ENCODE assay signal across 2 cellular contexts in the genomic region with DNA sequence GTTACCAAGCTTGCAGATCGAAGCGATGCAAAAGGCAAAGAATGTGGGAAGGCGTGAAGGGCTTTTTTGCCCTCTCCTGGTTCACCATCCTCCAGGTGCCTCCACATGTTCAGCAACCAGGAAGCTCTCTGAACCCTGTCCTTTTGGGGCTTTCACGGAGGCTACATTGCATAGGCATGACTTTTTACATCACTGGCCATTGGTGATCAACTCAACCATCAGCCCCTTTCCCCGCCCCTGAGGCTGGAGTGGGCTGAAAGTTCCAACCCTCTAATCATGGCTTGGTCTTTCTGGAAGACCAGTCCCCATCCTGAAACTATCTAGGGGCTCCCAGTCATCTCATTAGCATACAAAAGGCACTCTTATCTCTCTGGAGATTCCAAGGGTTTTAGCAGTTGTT.
TF ChIP-seq lines count a peak whose summit lies in the region.

No MANE protein-coding gene starts in this region.

TF ChIP-seq in GM23338, 12 proteins besides CTCF, POLR2A, EP300 and RAD21 (continued from another document):
- TF ChIP-seq, protein P1, sequence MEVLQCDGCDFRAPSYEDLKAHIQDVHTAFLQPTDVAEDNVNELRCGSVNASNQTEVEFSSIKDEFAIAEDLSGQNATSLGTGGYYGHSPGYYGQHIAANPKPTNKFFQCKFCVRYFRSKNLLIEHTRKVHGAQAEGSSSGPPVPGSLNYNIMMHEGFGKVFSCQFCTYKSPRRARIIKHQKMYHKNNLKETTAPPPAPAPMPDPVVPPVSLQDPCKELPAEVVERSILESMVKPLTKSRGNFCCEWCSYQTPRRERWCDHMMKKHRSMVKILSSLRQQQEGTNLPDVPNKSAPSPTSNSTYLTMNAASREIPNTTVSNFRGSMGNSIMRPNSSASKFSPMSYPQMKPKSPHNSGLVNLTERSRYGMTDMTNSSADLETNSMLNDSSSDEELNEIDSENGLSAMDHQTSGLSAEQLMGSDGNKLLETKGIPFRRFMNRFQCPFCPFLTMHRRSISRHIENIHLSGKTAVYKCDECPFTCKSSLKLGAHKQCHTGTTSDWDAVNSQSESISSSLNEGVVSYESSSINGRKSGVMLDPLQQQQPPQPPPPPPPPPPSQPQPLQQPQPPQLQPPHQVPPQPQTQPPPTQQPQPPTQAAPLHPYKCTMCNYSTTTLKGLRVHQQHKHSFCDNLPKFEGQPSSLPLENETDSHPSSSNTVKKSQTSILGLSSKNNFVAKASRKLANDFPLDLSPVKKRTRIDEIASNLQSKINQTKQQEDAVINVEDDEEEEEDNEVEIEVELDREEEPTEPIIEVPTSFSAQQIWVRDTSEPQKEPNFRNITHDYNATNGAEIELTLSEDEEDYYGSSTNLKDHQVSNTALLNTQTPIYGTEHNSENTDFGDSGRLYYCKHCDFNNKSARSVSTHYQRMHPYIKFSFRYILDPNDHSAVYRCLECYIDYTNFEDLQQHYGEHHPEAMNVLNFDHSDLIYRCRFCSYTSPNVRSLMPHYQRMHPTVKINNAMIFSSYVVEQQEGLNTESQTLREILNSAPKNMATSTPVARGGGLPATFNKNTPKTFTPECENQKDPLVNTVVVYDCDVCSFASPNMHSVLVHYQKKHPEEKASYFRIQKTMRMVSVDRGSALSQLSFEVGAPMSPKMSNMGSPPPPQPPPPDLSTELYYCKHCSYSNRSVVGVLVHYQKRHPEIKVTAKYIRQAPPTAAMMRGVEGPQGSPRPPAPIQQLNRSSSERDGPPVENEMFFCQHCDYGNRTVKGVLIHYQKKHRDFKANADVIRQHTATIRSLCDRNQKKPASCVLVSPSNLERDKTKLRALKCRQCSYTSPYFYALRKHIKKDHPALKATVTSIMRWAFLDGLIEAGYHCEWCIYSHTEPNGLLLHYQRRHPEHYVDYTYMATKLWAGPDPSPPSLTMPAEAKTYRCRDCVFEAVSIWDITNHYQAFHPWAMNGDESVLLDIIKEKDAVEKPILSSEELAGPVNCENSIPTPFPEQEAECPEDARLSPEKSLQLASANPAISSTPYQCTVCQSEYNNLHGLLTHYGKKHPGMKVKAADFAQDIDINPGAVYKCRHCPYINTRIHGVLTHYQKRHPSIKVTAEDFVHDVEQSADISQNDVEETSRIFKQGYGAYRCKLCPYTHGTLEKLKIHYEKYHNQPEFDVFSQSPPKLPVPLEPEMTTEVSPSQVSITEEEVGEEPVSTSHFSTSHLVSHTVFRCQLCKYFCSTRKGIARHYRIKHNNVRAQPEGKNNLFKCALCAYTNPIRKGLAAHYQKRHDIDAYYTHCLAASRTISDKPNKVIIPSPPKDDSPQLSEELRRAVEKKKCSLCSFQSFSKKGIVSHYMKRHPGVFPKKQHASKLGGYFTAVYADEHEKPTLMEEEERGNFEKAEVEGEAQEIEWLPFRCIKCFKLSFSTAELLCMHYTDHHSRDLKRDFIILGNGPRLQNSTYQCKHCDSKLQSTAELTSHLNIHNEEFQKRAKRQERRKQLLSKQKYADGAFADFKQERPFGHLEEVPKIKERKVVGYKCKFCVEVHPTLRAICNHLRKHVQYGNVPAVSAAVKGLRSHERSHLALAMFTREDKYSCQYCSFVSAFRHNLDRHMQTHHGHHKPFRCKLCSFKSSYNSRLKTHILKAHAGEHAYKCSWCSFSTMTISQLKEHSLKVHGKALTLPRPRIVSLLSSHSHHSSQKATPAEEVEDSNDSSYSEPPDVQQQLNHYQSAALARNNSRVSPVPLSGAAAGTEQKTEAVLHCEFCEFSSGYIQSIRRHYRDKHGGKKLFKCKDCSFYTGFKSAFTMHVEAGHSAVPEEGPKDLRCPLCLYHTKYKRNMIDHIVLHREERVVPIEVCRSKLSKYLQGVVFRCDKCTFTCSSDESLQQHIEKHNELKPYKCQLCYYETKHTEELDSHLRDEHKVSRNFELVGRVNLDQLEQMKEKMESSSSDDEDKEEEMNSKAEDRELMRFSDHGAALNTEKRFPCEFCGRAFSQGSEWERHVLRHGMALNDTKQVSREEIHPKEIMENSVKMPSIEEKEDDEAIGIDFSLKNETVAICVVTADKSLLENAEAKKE (CRISPR knock-in tag; IDR thresholded peaks at IDR 0.05) = 0 out of 2 replicates have a peak, but pooled peaks have one; percentile 41
- TF ChIP-seq, protein P2, sequence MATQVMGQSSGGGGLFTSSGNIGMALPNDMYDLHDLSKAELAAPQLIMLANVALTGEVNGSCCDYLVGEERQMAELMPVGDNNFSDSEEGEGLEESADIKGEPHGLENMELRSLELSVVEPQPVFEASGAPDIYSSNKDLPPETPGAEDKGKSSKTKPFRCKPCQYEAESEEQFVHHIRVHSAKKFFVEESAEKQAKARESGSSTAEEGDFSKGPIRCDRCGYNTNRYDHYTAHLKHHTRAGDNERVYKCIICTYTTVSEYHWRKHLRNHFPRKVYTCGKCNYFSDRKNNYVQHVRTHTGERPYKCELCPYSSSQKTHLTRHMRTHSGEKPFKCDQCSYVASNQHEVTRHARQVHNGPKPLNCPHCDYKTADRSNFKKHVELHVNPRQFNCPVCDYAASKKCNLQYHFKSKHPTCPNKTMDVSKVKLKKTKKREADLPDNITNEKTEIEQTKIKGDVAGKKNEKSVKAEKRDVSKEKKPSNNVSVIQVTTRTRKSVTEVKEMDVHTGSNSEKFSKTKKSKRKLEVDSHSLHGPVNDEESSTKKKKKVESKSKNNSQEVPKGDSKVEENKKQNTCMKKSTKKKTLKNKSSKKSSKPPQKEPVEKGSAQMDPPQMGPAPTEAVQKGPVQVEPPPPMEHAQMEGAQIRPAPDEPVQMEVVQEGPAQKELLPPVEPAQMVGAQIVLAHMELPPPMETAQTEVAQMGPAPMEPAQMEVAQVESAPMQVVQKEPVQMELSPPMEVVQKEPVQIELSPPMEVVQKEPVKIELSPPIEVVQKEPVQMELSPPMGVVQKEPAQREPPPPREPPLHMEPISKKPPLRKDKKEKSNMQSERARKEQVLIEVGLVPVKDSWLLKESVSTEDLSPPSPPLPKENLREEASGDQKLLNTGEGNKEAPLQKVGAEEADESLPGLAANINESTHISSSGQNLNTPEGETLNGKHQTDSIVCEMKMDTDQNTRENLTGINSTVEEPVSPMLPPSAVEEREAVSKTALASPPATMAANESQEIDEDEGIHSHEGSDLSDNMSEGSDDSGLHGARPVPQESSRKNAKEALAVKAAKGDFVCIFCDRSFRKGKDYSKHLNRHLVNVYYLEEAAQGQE (IDR thresholded peaks at IDR 0.05; ENCODE audit: unreplicated experiment) = no peak
- TF ChIP-seq, protein P3, sequence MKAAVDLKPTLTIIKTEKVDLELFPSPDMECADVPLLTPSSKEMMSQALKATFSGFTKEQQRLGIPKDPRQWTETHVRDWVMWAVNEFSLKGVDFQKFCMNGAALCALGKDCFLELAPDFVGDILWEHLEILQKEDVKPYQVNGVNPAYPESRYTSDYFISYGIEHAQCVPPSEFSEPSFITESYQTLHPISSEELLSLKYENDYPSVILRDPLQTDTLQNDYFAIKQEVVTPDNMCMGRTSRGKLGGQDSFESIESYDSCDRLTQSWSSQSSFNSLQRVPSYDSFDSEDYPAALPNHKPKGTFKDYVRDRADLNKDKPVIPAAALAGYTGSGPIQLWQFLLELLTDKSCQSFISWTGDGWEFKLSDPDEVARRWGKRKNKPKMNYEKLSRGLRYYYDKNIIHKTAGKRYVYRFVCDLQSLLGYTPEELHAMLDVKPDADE (IDR thresholded peaks at IDR 0.05) = no peak
- TF ChIP-seq NANOG (IDR thresholded peaks at IDR 0.05; ENCODE audit: borderline replicate concordance) = no peak

TF ChIP-seq in WTC11, 78 proteins besides CTCF, POLR2A, EP300 and RAD21 (continued from another document and continues in another):
- TF ChIP-seq, protein P4, sequence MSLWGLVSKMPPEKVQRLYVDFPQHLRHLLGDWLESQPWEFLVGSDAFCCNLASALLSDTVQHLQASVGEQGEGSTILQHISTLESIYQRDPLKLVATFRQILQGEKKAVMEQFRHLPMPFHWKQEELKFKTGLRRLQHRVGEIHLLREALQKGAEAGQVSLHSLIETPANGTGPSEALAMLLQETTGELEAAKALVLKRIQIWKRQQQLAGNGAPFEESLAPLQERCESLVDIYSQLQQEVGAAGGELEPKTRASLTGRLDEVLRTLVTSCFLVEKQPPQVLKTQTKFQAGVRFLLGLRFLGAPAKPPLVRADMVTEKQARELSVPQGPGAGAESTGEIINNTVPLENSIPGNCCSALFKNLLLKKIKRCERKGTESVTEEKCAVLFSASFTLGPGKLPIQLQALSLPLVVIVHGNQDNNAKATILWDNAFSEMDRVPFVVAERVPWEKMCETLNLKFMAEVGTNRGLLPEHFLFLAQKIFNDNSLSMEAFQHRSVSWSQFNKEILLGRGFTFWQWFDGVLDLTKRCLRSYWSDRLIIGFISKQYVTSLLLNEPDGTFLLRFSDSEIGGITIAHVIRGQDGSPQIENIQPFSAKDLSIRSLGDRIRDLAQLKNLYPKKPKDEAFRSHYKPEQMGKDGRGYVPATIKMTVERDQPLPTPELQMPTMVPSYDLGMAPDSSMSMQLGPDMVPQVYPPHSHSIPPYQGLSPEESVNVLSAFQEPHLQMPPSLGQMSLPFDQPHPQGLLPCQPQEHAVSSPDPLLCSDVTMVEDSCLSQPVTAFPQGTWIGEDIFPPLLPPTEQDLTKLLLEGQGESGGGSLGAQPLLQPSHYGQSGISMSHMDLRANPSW (CRISPR knock-in tag; conservative IDR thresholded peaks at IDR 0.05; ENCODE audit: low read depth) = no peak
- TF ChIP-seq PRRX2 (CRISPR knock-in tag; IDR thresholded peaks at IDR 0.05) = no peak
- TF ChIP-seq, protein P5, sequence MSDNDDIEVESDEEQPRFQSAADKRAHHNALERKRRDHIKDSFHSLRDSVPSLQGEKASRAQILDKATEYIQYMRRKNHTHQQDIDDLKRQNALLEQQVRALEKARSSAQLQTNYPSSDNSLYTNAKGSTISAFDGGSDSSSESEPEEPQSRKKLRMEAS (CRISPR knock-in tag; IDR thresholded peaks at IDR 0.05) = no peak
- no peak for TF ChIP-seq ATF1 (CRISPR knock-in tag; IDR thresholded peaks at IDR 0.05)
- TF ChIP-seq TEAD4 (CRISPR knock-in tag; IDR thresholded peaks at IDR 0.05) = no peak
- TF ChIP-seq, protein P6, sequence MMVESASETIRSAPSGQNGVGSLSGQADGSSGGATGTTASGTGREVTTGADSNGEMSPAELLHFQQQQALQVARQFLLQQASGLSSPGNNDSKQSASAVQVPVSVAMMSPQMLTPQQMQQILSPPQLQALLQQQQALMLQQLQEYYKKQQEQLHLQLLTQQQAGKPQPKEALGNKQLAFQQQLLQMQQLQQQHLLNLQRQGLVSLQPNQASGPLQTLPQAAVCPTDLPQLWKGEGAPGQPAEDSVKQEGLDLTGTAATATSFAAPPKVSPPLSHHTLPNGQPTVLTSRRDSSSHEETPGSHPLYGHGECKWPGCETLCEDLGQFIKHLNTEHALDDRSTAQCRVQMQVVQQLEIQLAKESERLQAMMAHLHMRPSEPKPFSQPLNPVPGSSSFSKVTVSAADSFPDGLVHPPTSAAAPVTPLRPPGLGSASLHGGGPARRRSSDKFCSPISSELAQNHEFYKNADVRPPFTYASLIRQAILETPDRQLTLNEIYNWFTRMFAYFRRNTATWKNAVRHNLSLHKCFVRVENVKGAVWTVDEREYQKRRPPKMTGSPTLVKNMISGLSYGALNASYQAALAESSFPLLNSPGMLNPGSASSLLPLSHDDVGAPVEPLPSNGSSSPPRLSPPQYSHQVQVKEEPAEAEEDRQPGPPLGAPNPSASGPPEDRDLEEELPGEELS (CRISPR knock-in tag; IDR thresholded peaks at IDR 0.05) = no peak
- TF ChIP-seq, protein P7, sequence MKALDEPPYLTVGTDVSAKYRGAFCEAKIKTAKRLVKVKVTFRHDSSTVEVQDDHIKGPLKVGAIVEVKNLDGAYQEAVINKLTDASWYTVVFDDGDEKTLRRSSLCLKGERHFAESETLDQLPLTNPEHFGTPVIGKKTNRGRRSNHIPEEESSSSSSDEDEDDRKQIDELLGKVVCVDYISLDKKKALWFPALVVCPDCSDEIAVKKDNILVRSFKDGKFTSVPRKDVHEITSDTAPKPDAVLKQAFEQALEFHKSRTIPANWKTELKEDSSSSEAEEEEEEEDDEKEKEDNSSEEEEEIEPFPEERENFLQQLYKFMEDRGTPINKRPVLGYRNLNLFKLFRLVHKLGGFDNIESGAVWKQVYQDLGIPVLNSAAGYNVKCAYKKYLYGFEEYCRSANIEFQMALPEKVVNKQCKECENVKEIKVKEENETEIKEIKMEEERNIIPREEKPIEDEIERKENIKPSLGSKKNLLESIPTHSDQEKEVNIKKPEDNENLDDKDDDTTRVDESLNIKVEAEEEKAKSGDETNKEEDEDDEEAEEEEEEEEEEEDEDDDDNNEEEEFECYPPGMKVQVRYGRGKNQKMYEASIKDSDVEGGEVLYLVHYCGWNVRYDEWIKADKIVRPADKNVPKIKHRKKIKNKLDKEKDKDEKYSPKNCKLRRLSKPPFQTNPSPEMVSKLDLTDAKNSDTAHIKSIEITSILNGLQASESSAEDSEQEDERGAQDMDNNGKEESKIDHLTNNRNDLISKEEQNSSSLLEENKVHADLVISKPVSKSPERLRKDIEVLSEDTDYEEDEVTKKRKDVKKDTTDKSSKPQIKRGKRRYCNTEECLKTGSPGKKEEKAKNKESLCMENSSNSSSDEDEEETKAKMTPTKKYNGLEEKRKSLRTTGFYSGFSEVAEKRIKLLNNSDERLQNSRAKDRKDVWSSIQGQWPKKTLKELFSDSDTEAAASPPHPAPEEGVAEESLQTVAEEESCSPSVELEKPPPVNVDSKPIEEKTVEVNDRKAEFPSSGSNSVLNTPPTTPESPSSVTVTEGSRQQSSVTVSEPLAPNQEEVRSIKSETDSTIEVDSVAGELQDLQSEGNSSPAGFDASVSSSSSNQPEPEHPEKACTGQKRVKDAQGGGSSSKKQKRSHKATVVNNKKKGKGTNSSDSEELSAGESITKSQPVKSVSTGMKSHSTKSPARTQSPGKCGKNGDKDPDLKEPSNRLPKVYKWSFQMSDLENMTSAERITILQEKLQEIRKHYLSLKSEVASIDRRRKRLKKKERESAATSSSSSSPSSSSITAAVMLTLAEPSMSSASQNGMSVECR (CRISPR knock-in tag; IDR thresholded peaks at IDR 0.05; ENCODE audit: borderline replicate concordance) = no peak
- TF ChIP-seq, protein P8, sequence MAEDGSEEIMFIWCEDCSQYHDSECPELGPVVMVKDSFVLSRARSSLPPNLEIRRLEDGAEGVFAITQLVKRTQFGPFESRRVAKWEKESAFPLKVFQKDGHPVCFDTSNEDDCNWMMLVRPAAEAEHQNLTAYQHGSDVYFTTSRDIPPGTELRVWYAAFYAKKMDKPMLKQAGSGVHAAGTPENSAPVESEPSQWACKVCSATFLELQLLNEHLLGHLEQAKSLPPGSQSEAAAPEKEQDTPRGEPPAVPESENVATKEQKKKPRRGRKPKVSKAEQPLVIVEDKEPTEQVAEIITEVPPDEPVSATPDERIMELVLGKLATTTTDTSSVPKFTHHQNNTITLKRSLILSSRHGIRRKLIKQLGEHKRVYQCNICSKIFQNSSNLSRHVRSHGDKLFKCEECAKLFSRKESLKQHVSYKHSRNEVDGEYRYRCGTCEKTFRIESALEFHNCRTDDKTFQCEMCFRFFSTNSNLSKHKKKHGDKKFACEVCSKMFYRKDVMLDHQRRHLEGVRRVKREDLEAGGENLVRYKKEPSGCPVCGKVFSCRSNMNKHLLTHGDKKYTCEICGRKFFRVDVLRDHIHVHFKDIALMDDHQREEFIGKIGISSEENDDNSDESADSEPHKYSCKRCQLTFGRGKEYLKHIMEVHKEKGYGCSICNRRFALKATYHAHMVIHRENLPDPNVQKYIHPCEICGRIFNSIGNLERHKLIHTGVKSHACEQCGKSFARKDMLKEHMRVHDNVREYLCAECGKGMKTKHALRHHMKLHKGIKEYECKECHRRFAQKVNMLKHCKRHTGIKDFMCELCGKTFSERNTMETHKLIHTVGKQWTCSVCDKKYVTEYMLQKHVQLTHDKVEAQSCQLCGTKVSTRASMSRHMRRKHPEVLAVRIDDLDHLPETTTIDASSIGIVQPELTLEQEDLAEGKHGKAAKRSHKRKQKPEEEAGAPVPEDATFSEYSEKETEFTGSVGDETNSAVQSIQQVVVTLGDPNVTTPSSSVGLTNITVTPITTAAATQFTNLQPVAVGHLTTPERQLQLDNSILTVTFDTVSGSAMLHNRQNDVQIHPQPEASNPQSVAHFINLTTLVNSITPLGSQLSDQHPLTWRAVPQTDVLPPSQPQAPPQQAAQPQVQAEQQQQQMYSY (CRISPR knock-in tag; IDR thresholded peaks at IDR 0.05) = no peak
